Comparison of ENCODE assay signal across 10 cellular contexts in the genomic region with DNA sequence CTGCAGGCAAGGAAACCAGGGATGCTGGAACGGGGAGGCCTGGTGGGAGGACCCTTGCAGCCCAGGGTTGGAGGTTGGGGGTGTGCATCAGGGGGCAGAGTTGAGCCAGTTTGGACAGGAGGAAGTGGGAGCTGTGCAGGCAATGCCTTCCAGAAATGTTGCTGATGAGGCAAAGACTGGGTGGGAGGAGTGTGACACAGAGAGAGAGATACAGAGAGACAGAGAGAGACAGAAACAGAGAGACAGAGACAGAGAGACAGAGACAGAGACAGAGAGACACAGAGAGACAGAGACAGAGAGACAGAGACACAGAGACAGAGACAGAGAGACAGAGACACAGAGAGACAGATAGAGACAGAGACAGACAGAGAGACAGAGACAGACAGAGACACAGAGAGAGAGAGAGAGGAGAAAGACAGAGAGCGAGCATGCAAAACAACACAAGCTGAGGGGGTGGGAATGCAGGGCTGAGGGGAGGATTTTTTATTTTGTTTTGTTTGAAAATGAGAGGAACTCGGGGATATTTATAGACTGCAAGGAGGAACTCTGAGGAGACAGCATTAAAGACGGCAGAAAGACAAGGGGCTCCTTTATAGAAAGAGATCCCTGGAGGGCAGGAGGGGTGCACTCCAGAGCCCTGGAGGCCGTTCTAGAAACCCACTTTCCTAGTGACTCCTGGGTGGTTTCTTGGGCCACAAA. TPM values are rescaled to one million over a fixed set of nuclear protein-coding genes. Genes with fewer than 3 reads are reported as not detected.
DNase-seq lines count a peak whose midpoint lies in the region; ATAC-seq, FAIRE-seq and TF ChIP-seq lines count a peak whose summit lies in the region.
"Had no signal": no experiment of that assay in that cellular context is flagged by ENCODE, and none has a peak within 500 bp of the region (broad histone marks: within the 10 kb centered on the region; RNA-seq: fewer than 3 reads in every experiment).

No MANE protein-coding gene starts in this region.

- H2AFZ ChIP-seq in GM12878 (ENCODE audit: control insufficient read depth, low read depth, low read length) = no peak overlapping the region

- no peaks in the 10 kb centered on the region for H3K9me3 ChIP-seq in GM12878 (replicated peaks; ENCODE audit: control insufficient read depth, insufficient read depth, low read length)
- H3K9me3 ChIP-seq in transverse colon = no peaks in the 10 kb centered on the region

- no TSS peak for BruUV-seq in GM12878 (replicated peaks; lab: Mats Ljungman, UMichigan)

- RAD21 ChIA-PET in GM12878 (lab: Charles Lee; ENCODE audit: unreplicated experiment) = interaction anchor here (1.7 kb wide), 1 partner anchor 169 kb away, joined by 4 read pairs; no protein-coding TSS in a partner anchor

- FAIRE-seq in GM12878 (lab: Jason Lieb, UNC) = no peak
- FAIRE-seq: TTC549 had no signal

- H3K4me1 ChIP-seq in GM12878 (ENCODE audit: control insufficient read depth, insufficient read depth, low read length) (peaks cover 6% of the 10 kb centered on the region; the same call in 1 of the 2 replicates), transverse colon (peaks cover 28 to 52% (median 47%) of the 10 kb centered on the region in 4 donors)

- DNase-seq in NCI-H82 (lab: John Stamatoyannopoulos, UW) = peak; percentile 48
- no peak for DNase-seq in NCI-H82 treated with DMSO at 0.1 percent for 48 hours (lab: John Stamatoyannopoulos, UW; ENCODE audit: unreplicated experiment)
- peak; percentile 26 for DNase-seq in NCI-H1092 (lab: John Stamatoyannopoulos, UW)
- no peak for DNase-seq in GM12878 (ENCODE audit: low read depth, low spot score)
- peak; percentile 48 for DNase-seq in transverse colon

- SMC1A ChIA-PET in GM12878 (lab: Charles Lee; ENCODE audit: uncharacterized antibody, unreplicated experiment) = interaction anchor here (0.9 to 1.0 kb wide), 2 partner anchors 20 to 193 kb away, joined by 3 read pairs; no protein-coding TSS in a partner anchor

- peak; percentile 39; the same call in 1 of the 2 replicates for TF ChIP-seq RAD21 in GM12878 (IDR thresholded peaks at IDR 0.05; ENCODE audit: insufficient read depth, low read depth, low read length)

- peak in 2 of 3 experiments; percentile 22 to 51; a peak in 4 of 6 replicates for TF ChIP-seq CTCF in GM12878 (IDR thresholded peaks at IDR 0.05 in 2 of 3, conservative IDR thresholded peaks at IDR 0.05 in 1 of 3; ENCODE audit: control insufficient read depth in 2 of 3, extremely low read depth in 1 of 3, insufficient read depth in 1 of 3, low read depth in 3 of 3, low read length in 3 of 3)
- TF ChIP-seq CTCF in transverse colon (IDR thresholded peaks at IDR 0.05) = peak in 1 of 5 experiments; percentile 9

- 32% methylated on average over 5 of the region's 5 CpGs for WGBS in GM12878 (ENCODE audit: insufficient coverage, insufficient replicate concordance, low lambda C conversion rate, missing lambda C conversion rate)
- 25 to 34% methylated on average over 4 to 5 of the region's 5 CpGs for WGBS in transverse colon (ENCODE audit: low coverage in 1 of 2), 2 donors

- no peak overlapping the region for H3K27ac ChIP-seq in GM12878 (ENCODE audit: control insufficient read depth, insufficient read depth)
- H3K27ac ChIP-seq in layer of hippocampus (ENCODE audit: low read depth, low read length) = peak overlapping the region; percentile 43
- H3K27ac ChIP-seq in transverse colon = peak overlapping the region; percentile 19 to 67 (median 52)
- H3K27ac ChIP-seq: C4-2B had no signal

- peaks cover 30% of the 10 kb centered on the region for H3K79me2 ChIP-seq in GM12878 (ENCODE audit: control insufficient read depth, insufficient read depth, low read length)

- ATAC-seq in GM12878 (no peak), HG02588 (IDR thresholded peaks at IDR 0.05; ENCODE audit: unreplicated experiment) (no peak), HG02610 (IDR thresholded peaks at IDR 0.05; ENCODE audit: unreplicated experiment) (no peak)

- H3K4me3 ChIP-seq in GM12878 (no peak overlapping the region), transverse colon (no peak overlapping the region)

- no peak overlapping the region for H3K9ac ChIP-seq in GM12878 (ENCODE audit: control insufficient read depth, insufficient read depth, low read length)

- intact Hi-C loops in GM12878 (cut with micrococcal nuclease; ENCODE audit: unreplicated experiment) = loop anchor here (5.0 kb wide), 3 partner anchors 168 to 223 kb away; a partner anchor contains a TSS
- intact Hi-C loops in transverse colon (cut with DNase I; ENCODE audit: low total_unique reads) = no loop called here

- H4K20me1 ChIP-seq in GM12878 (ENCODE audit: control insufficient read depth, insufficient read depth) = no peaks in the 10 kb centered on the region

- TF ChIP-seq EP300 in GM12878 (IDR thresholded peaks at IDR 0.05; ENCODE audit: borderline replicate concordance in 1 of 2, control insufficient read depth in 1 of 2, low read depth in 2 of 2, low read length in 2 of 2) = no peak
- no peak for TF ChIP-seq EP300 in transverse colon (IDR thresholded peaks at IDR 0.05; ENCODE audit: low read depth)

- TF ChIP-seq POLR2A in GM12878 (IDR thresholded peaks at IDR 0.05; ENCODE audit: low read depth, low read length) (no peak), transverse colon (IDR thresholded peaks at IDR 0.05) (no peak)

- no peak overlapping the region for H3K4me2 ChIP-seq in GM12878 (ENCODE audit: control insufficient read depth, insufficient read depth)

- H3K36me3 ChIP-seq in GM12878 (ENCODE audit: control insufficient read depth in 2 of 2, insufficient read depth in 2 of 2, low read length in 1 of 2) = no peaks in the 10 kb centered on the region
- peaks cover 0 to 2% (median 0%) of the 10 kb centered on the region in 4 donors for H3K36me3 ChIP-seq in transverse colon

- CTCF ChIA-PET in GM12878 (lab: Yijun Ruan, JAX) = interaction anchor here (0.8 to 1.2 kb wide), 4 partner anchors 18 to 198 kb away, joined by 3 to 5 read pairs (median 4); a partner anchor contains a TSS

- POLR2A ChIA-PET in GM12878 (lab: Charles Lee) = interaction anchor here (0.5 to 1.5 kb wide), 3 partner anchors 11 to 401 kb away, joined by 3 read pairs; no protein-coding TSS in a partner anchor

- in situ Hi-C loops in GM12878 (cut with MboI) = no loop called here
- in situ Hi-C loops in transverse colon (cut with MboI; ENCODE audit: low pct_ligation_motif_present in 1 of 4, low pct_unique_long_range_greater_than_20kb in 1 of 4, low sequenced_read_pairs in 3 of 4) = loop anchor here in 2 of 4 donors (25.0 kb wide), 2 partner anchors 168 to 218 kb away; a partner anchor contains a TSS

- H3K27me3 ChIP-seq in GM12878 (replicated peaks in 1 of 2; ENCODE audit: control insufficient read depth in 2 of 2, insufficient read depth in 2 of 2, low read length in 1 of 2) (no peaks in the 10 kb centered on the region), layer of hippocampus (ENCODE audit: control insufficient read depth, insufficient read depth, low read length) (no peaks in the 10 kb centered on the region), transverse colon (no peaks in the 10 kb centered on the region)

RNA-seq across cellular contexts. Expression of a gene that starts 1.9 kb away (rescaled TPM):
- 25.7 and 27.0 TPM in 2 replicates for total RNA-seq in GM12878 (2013; cell fraction: nucleolus; rRNA removed)
- 9.5 and 10.9 TPM in 2 replicates for total RNA-seq in GM12878 (2014; rRNA removed)
- 12.7 TPM in 2 replicates for total RNA-seq in GM12878 (2014; rRNA removed; fragmentation: Illumina TruSeq; extraction: Trizol)
- 13.2 and 13.5 TPM in 2 replicates for total RNA-seq in GM12878 (2021)
- polyA plus RNA-seq in GM12878 (2011; ENCODE audit: low read depth) = 7.7 TPM
- polyA plus RNA-seq in GM12878 (2011; rRNA removed) = 11.4 and 23.9 TPM in 2 replicates
- polyA plus RNA-seq in GM12878 (2011; cell fraction: cytosol; rRNA removed) = 4.5 TPM in 2 replicates
- polyA plus RNA-seq in GM12878 (2011; cell fraction: nucleus; rRNA removed) = 11.0 and 11.2 TPM in 2 replicates
- polyA plus RNA-seq in GM12878 (2012) = 11.3 and 14.1 TPM in 2 replicates
- polyA plus RNA-seq in GM12878 (2014; fragmentation: Illumina TruSeq; extraction: Trizol) = 13.9 and 19.8 TPM in 2 replicates
- 1 to 10 TPM; 4.2 to 7.3 TPM for polyA plus RNA-seq in GM12878 (2014; fragmentation: Nextera tagmentation; extraction: Ambion mirVana)
- polyA plus RNA-seq in GM12878 (2014; rRNA removed) = 10.0 and 11.8 TPM in 2 replicates
- polyA plus RNA-seq in GM12878 (2016; fragmentation: Nextera tagmentation; extraction: Ambion mirVana) = 10 to 100 TPM; 20.2 to 23.9 TPM
- polyA minus RNA-seq in GM12878 (2011; rRNA and poly(A)+ RNA removed) = 3.5 and 3.6 TPM in 2 replicates
- 2.9 and 4.3 TPM in 2 replicates for polyA minus RNA-seq in GM12878 (2011; cell fraction: cytosol; rRNA and poly(A)+ RNA removed)
- 5.6 and 9.9 TPM in 2 replicates for polyA minus RNA-seq in GM12878 (2011; cell fraction: nucleus; rRNA and poly(A)+ RNA removed)
- total RNA-seq in transverse colon = 10 to 100 TPM in 3 of 4 donors, 1 to 10 TPM in 1; 2.0 to 18.0 (median 11.3) TPM

RNA-seq across cellular contexts. Expression of a gene that starts 1.9 kb away (rescaled TPM):
- total RNA-seq in GM12878 (2013; cell fraction: nucleolus; rRNA removed) = 2.2 and 5.4 TPM in 2 replicates
- total RNA-seq in GM12878 (2014; rRNA removed) (0.98 and 1.2 TPM in 2 replicates), GM12878 (2014; rRNA removed; fragmentation: Illumina TruSeq; extraction: Trizol) (0.63 and 0.74 TPM in 2 replicates), GM12878 (2021) (0.95 and 1.7 TPM in 2 replicates), transverse colon (1 to 10 TPM in 2 of 4 donors, under 1 TPM in 2; 0.27 to 2.6 (median 1.4) TPM)
- 0.22 TPM for polyA plus RNA-seq in GM12878 (2011; ENCODE audit: low read depth)
- polyA plus RNA-seq in GM12878 (2011; rRNA removed) (0.30 and 0.41 TPM in 2 replicates), GM12878 (2014; fragmentation: Illumina TruSeq; extraction: Trizol) (0.48 and 1.3 TPM in 2 replicates), GM12878 (2014; fragmentation: Nextera tagmentation; extraction: Ambion mirVana) (under 1 TPM in 1 of 2 experiments, not detected in 1; 0.09 TPM), GM12878 (2014; rRNA removed) (0.94 and 0.96 TPM in 2 replicates), GM12878 (2016; fragmentation: Nextera tagmentation; extraction: Ambion mirVana) (1 to 10 TPM; 1.2 to 2.0 TPM)
- 0.39 and 0.40 TPM in 2 replicates for polyA plus RNA-seq in GM12878 (2011; cell fraction: cytosol; rRNA removed)
- polyA plus RNA-seq in GM12878 (2011; cell fraction: nucleus; rRNA removed) = 0.73 and 0.97 TPM in 2 replicates
- 0.24 and 0.67 TPM in 2 replicates for polyA plus RNA-seq in GM12878 (2012)
- polyA minus RNA-seq in GM12878 (2011; rRNA and poly(A)+ RNA removed) = 0.15 and 0.51 TPM in 2 replicates
- polyA minus RNA-seq in GM12878 (2011; cell fraction: cytosol; rRNA and poly(A)+ RNA removed) = not detected in 2 replicates
- 0.36 and 1.1 TPM in 2 replicates for polyA minus RNA-seq in GM12878 (2011; cell fraction: nucleus; rRNA and poly(A)+ RNA removed)

RNA-seq across cellular contexts. Expression of a gene that starts 18.1 kb away (rescaled TPM):
- 22.6 and 25.9 TPM in 2 replicates for total RNA-seq in GM12878 (2013; cell fraction: nucleolus; rRNA removed)
- total RNA-seq in GM12878 (2014; rRNA removed) (15.5 and 18.7 TPM in 2 replicates), GM12878 (2014; rRNA removed; fragmentation: Illumina TruSeq; extraction: Trizol) (5.5 and 6.1 TPM in 2 replicates), GM12878 (2021) (25.6 and 26.4 TPM in 2 replicates), transverse colon (100 to 1,000 TPM in 1 of 4 donors, 10 to 100 TPM in 3; 48.1 to 101 (median 57.7) TPM)
- polyA plus RNA-seq in GM12878 (2011; ENCODE audit: low read depth) = 8.0 TPM
- polyA plus RNA-seq in GM12878 (2011; rRNA removed) (6.4 and 9.9 TPM in 2 replicates), GM12878 (2014; fragmentation: Illumina TruSeq; extraction: Trizol) (2.0 and 4.3 TPM in 2 replicates), GM12878 (2014; fragmentation: Nextera tagmentation; extraction: Ambion mirVana) (under 1 TPM; 0.21 to 0.44 TPM), GM12878 (2014; rRNA removed) (18.1 and 22.2 TPM in 2 replicates), GM12878 (2016; fragmentation: Nextera tagmentation; extraction: Ambion mirVana) (1 to 10 TPM; 3.6 to 5.0 TPM)
- 7.5 and 14.9 TPM in 2 replicates for polyA plus RNA-seq in GM12878 (2011; cell fraction: cytosol; rRNA removed)
- polyA plus RNA-seq in GM12878 (2011; cell fraction: nucleus; rRNA removed) = 62.6 and 69.2 TPM in 2 replicates
- 14.5 and 24.2 TPM in 2 replicates for polyA plus RNA-seq in GM12878 (2012)
- 5.7 and 13.2 TPM in 2 replicates for polyA minus RNA-seq in GM12878 (2011; rRNA and poly(A)+ RNA removed)
- 2.9 and 3.3 TPM in 2 replicates for polyA minus RNA-seq in GM12878 (2011; cell fraction: cytosol; rRNA and poly(A)+ RNA removed)
- 17.3 and 27.3 TPM in 2 replicates for polyA minus RNA-seq in GM12878 (2011; cell fraction: nucleus; rRNA and poly(A)+ RNA removed)

Comparison
In these comparisons a context has a peak if more than half of its experiments do, and no peak if none do; other contexts are left out.
1. DNase-seq: peak in NCI-H82 (single experiment), NCI-H1092 (single experiment) and transverse colon (single experiment); none in NCI-H82 treated with DMSO at 0.1 percent for 48 hours (single experiment) and GM12878 (single experiment).